ENCODE assay signal across 8 cellular contexts in genomic region chr10:72297968-72298773, GRCh38. TPM values are rescaled to one million over a fixed set of nuclear protein-coding genes. Genes with fewer than 3 reads are reported as not detected.
DNase-seq lines count a peak whose midpoint lies in the region; ATAC-seq and TF ChIP-seq lines count a peak whose summit lies in the region.

No MANE protein-coding gene starts in this region.

- TF ChIP-seq CTCF in AG04450 (IDR thresholded peaks at IDR 0.05; ENCODE audit: low read depth, low read length) (no peak), chondrocyte (IDR thresholded peaks at IDR 0.05) (no peak)

- DNase-seq in AG04450 (ENCODE audit: low read depth, low spot score) = peak; percentile 91
- DNase-seq in NCI-H2196 treated with DMSO at 0.1 percent for 48 hours (lab: John Stamatoyannopoulos, UW; ENCODE audit: unreplicated experiment) = peak; percentile 73
- DNase-seq in activated CD4-positive, alpha-beta T cell treated with anti-CD3 and anti-CD28 coated beads for 24 hours (ENCODE audit: low read depth in 2 of 2) = peak; percentile 84 to 94
- peak; percentile 99 for DNase-seq in chondrocyte (ENCODE audit: low spot score)
- peak; percentile 75 to 96 (median 82) for DNase-seq in stimulated activated CD4-positive, alpha-beta T cell treated with anti-CD3 and anti-CD28 coated beads, Interleukin-1b, Interleukin-23, amount 100 ng/mL, for 24 hours (ENCODE audit: low read depth in 4 of 4, low spot score in 1 of 4)

- POLR2A ChIA-PET in AG04450 (lab: Yijun Ruan, JAX) = interaction anchor here (0.6 to 1.3 kb wide), 6 partner anchors 10 to 34 kb away, joined by 3 to 7 read pairs (median 4); partner anchors contain the start of gene DDIT4

- no peaks in the 10 kb centered on the region; the same call in 1 of the 2 replicates for H3K9me3 ChIP-seq in AG04450 (ENCODE audit: control insufficient read depth, insufficient read depth, low read length)

- peak overlapping the region; percentile 76 for H3K4me3 Mint-ChIP-seq in chondrocyte (ENCODE audit: unreplicated experiment)

- CTCF ChIA-PET in AG04450 (lab: Charles Lee) = no interaction called here

- H3K4me1 Mint-ChIP-seq in chondrocyte (ENCODE audit: low read depth) = peaks cover 19% of the 10 kb centered on the region

- H3K27me3 Mint-ChIP-seq in chondrocyte (ENCODE audit: low read depth) = no peaks in the 10 kb centered on the region

- H3K36me3 Mint-ChIP-seq in chondrocyte (ENCODE audit: low read depth) = no peaks in the 10 kb centered on the region

- H3K4me3 ChIP-seq in AG04450 (ENCODE audit: low read depth, low read length) = peak overlapping the region; percentile 64

- peak overlapping the region; percentile 94 for H3K27ac Mint-ChIP-seq in chondrocyte (ENCODE audit: unreplicated experiment)

- peak overlapping the region; percentile 82 for H3K27ac ChIP-seq in AG04450 (ENCODE audit: low read depth, low read length)
- peak overlapping the region; percentile 89 for H3K27ac ChIP-seq in layer of hippocampus (ENCODE audit: low read depth, low read length)

- ATAC-seq in GM18873 (IDR thresholded peaks at IDR 0.05; ENCODE audit: low FRiP score, unreplicated experiment) (peak; percentile 65), HG03135 (IDR thresholded peaks at IDR 0.05; ENCODE audit: unreplicated experiment) (peak; percentile 81)

- H3K27me3 ChIP-seq in AG04450 (ENCODE audit: control insufficient read depth, insufficient read depth, low read length) (no peaks in the 10 kb centered on the region), layer of hippocampus (ENCODE audit: control insufficient read depth, insufficient read depth, low read length) (no peaks in the 10 kb centered on the region)

- no peaks in the 10 kb centered on the region for H3K9me3 Mint-ChIP-seq in chondrocyte (ENCODE audit: low read depth)

RNA-seq across cellular contexts. Expression of gene DDIT4, which starts 24.4 kb away (rescaled TPM):
- 103 and 120 TPM in 2 replicates for polyA plus RNA-seq in AG04450 (2011; rRNA removed)
- 110 and 132 TPM in 2 replicates for polyA minus RNA-seq in AG04450 (2011; rRNA and poly(A)+ RNA removed)
- 68.5 to 241 TPM (median 227 TPM) in 3 replicates for total RNA-seq in chondrocyte

RNA-seq across cellular contexts. Expression of gene DNAJB12, which starts 56.5 kb away (rescaled TPM):
- polyA plus RNA-seq in AG04450 (2011; rRNA removed) = 17.9 and 23.3 TPM in 2 replicates
- polyA minus RNA-seq in AG04450 (2011; rRNA and poly(A)+ RNA removed) = 18.7 and 26.5 TPM in 2 replicates
- 27.3 to 29.8 TPM (median 28.7 TPM) in 3 replicates for total RNA-seq in chondrocyte

Comparison
In these comparisons a context has a peak if more than half of its experiments do, and no peak if none do; other contexts are left out.
1. Peak in every context shown above with its lines: DNase-seq, ATAC-seq, H3K4me3 ChIP-seq and H3K27ac ChIP-seq.